9 cellular contexts compared by ENCODE assay signal in genomic region chr3:50300681-50301254, GRCh38. TPM values are rescaled to one million over a fixed set of nuclear protein-coding genes. Genes with fewer than 3 reads are reported as not detected.
DNase-seq lines count a peak whose midpoint lies in the region; ATAC-seq and TF ChIP-seq lines count a peak whose summit lies in the region.
"Had no signal": no experiment of that assay in that cellular context is flagged by ENCODE, and none has a peak within 500 bp of the region (broad histone marks: within the 10 kb centered on the region; RNA-seq: fewer than 3 reads in every experiment).

No MANE protein-coding gene starts in this region.

- no peak for TF ChIP-seq POLR2A in upper lobe of left lung (IDR thresholded peaks at IDR 0.05)

- no peaks in the 10 kb centered on the region for H3K27me3 ChIP-seq in heart right ventricle
- H3K27me3 ChIP-seq in muscle layer of duodenum (ENCODE audit: low read depth, low read length) = no peaks in the 10 kb centered on the region
- no peaks in the 10 kb centered on the region for H3K27me3 ChIP-seq in upper lobe of left lung

- 87 to 91% methylated on average over 6 of the region's 6 CpGs for WGBS in heart right ventricle, 2 donors
- 82 to 89% methylated on average over 4 to 6 of the region's 6 CpGs for WGBS in upper lobe of left lung, 2 donors

- DNase-seq in heart right ventricle = no peak
- DNase-seq in Right ventricle myocardium superior = no peak
- no peak for DNase-seq in caudate nucleus (lab: John Stamatoyannopoulos, UW)
- DNase-seq in upper lobe of left lung = no peak
- DNase-seq in AG08395 (ENCODE audit: low spot score) = no peak
- no peak for DNase-seq in NCI-H748 treated with DMSO at 0.1 percent for 48 hours (lab: John Stamatoyannopoulos, UW)
- DNase-seq: NCI-H2029 had no signal

- no peak for TF ChIP-seq EP300 in upper lobe of left lung (IDR thresholded peaks at IDR 0.05)

- TF ChIP-seq CTCF in heart right ventricle (IDR thresholded peaks at IDR 0.05) = no peak
- TF ChIP-seq CTCF in upper lobe of left lung (IDR thresholded peaks at IDR 0.05) = no peak

- H3K9me3 ChIP-seq in heart right ventricle = no peaks in the 10 kb centered on the region
- H3K9me3 ChIP-seq in muscle layer of duodenum (ENCODE audit: control insufficient read depth in 1 of 2, low read length in 2 of 2) = no peaks in the 10 kb centered on the region
- H3K9me3 ChIP-seq in upper lobe of left lung = no peaks in the 10 kb centered on the region

- H3K36me3 ChIP-seq in heart right ventricle (peaks cover 0 to 22% (median 0%) of the 10 kb centered on the region in 9 donors), muscle layer of duodenum (ENCODE audit: control insufficient read depth in 1 of 2, insufficient read depth in 2 of 2, low read length in 2 of 2) (no peaks in the 10 kb centered on the region), upper lobe of left lung (peaks cover 0 to 13% (median 2%) of the 10 kb centered on the region in 4 donors)

- H3K27ac ChIP-seq in heart right ventricle (peak overlapping the region; percentile 66 to 95 (median 94)), caudate nucleus (ENCODE audit: low read depth, low read length) (peak overlapping the region; percentile 96), muscle layer of duodenum (ENCODE audit: low read length) (peak overlapping the region; percentile 89), upper lobe of left lung (peak overlapping the region; percentile 85 to 93 (median 92))

- intact Hi-C loops in heart right ventricle (cut with DNase I) (loop anchor here in 2 of 10 donors (2.0 to 5.0 kb wide), 2 partner anchors 20 to 37 kb away; no protein-coding TSS in a partner anchor), Right ventricle myocardium superior (cut with DNase I) (no loop called here)

- peaks cover 22 to 59% (median 52%) of the 10 kb centered on the region in 9 donors for H3K4me1 ChIP-seq in heart right ventricle
- H3K4me1 ChIP-seq in muscle layer of duodenum (ENCODE audit: control insufficient read depth in 1 of 2, insufficient read depth in 2 of 2, low read length in 2 of 2) = peaks cover 17 to 28% of the 10 kb centered on the region in 2 donors
- peaks cover 41 to 55% (median 52%) of the 10 kb centered on the region in 4 donors for H3K4me1 ChIP-seq in upper lobe of left lung

- H3K4me3 ChIP-seq in heart right ventricle (peak overlapping the region in 9 of 10 donors; percentile 16 to 82 (median 63)), muscle layer of duodenum (ENCODE audit: low read depth in 1 of 2, low read length in 2 of 2) (peak overlapping the region; percentile 64 to 77), upper lobe of left lung (peak overlapping the region in 1 of 4 donors; percentile 86)

- ATAC-seq in heart right ventricle (no peak), Right ventricle myocardium superior (ENCODE audit: poor library complexity) (no peak), upper lobe of left lung (ENCODE audit: low FRiP score in 2 of 2) (no peak), HG02678 (IDR thresholded peaks at IDR 0.05; ENCODE audit: unreplicated experiment) (no peak)

RNA-seq across cellular contexts. Expression of gene HYAL3, which starts 1.6 kb away (rescaled TPM):
- total RNA-seq in heart right ventricle (1 to 10 TPM in 8 of 10 donors, under 1 TPM in 2; 0.80 to 3.0 (median 1.9) TPM), Right ventricle myocardium superior (1.2 TPM), upper lobe of left lung (1 to 10 TPM in 5 of 6 donors, under 1 TPM in 1; 0.33 to 5.7 (median 3.1) TPM)
- polyA plus RNA-seq in heart right ventricle = 1 to 10 TPM; 2.0 to 2.8 TPM

RNA-seq across cellular contexts. Expression of gene NAA80, which starts 1.6 kb away (rescaled TPM):
- total RNA-seq in heart right ventricle (10 to 100 TPM in 1 of 10 donors, 1 to 10 TPM in 9; 7.7 to 11.1 (median 8.2) TPM), Right ventricle myocardium superior (6.3 TPM), upper lobe of left lung (10 to 100 TPM; 12.1 to 34.5 (median 15.1) TPM)
- 10 to 100 TPM in 1 of 2 donors, 1 to 10 TPM in 1; 6.4 to 13.5 TPM for polyA plus RNA-seq in heart right ventricle

RNA-seq across cellular contexts. Expression of gene HYAL1, which starts 2.6 kb away (rescaled TPM):
- total RNA-seq in heart right ventricle (100 to 1,000 TPM in 1 of 10 donors, 10 to 100 TPM in 9; 48.8 to 120 (median 66.7) TPM), Right ventricle myocardium superior (66.5 TPM), upper lobe of left lung (10 to 100 TPM; 22.0 to 99.1 (median 63.0) TPM)
- 10 to 100 TPM; 41.0 to 70.5 TPM for polyA plus RNA-seq in heart right ventricle

RNA-seq across cellular contexts. Expression of gene IFRD2, which starts 8.5 kb away (rescaled TPM):
- total RNA-seq in heart right ventricle (10 to 100 TPM; 45.3 to 96.2 (median 54.1) TPM), Right ventricle myocardium superior (70.1 TPM), upper lobe of left lung (100 to 1,000 TPM in 2 of 6 donors, 10 to 100 TPM in 4; 45.4 to 126 (median 77.5) TPM)
- 100 to 1,000 TPM in 1 of 2 donors, 10 to 100 TPM in 1; 88.1 to 123 TPM for polyA plus RNA-seq in heart right ventricle

RNA-seq across cellular contexts. Expression of gene HYAL2, which starts 21.8 kb away (rescaled TPM):
- total RNA-seq in heart right ventricle (10 to 100 TPM; 25.1 to 94.0 (median 35.2) TPM), Right ventricle myocardium superior (33.8 TPM), upper lobe of left lung (100 to 1,000 TPM; 120 to 389 (median 226) TPM)
- polyA plus RNA-seq in heart right ventricle = 100 to 1,000 TPM in 1 of 2 donors, 10 to 100 TPM in 1; 86.5 to 135 TPM
